ENCODE assay signal across 1 cellular context in genomic region chr6:138405816-138406403, GRCh38.
TF ChIP-seq lines count a peak whose summit lies in the region.

No MANE protein-coding gene starts in this region.

TF ChIP-seq in HEK293, 187 proteins besides CTCF, POLR2A, EP300 and RAD21 (continued from another document and continues in another):
- no peak for TF ChIP-seq REST (tag by site-specific recombination; IDR thresholded peaks at IDR 0.05)
- no peak for TF ChIP-seq ZSCAN5A (tag by site-specific recombination; IDR thresholded peaks at IDR 0.05)
- no peak for TF ChIP-seq TSHZ1 (tag by site-specific recombination; IDR thresholded peaks at IDR 0.05; ENCODE audit: borderline replicate concordance)
- TF ChIP-seq EGR2 (tag by site-specific recombination; IDR thresholded peaks at IDR 0.05; ENCODE audit: low read depth), result no peak
- TF ChIP-seq ZNF571 (tag by site-specific recombination; IDR thresholded peaks at IDR 0.05), result no peak
- TF ChIP-seq FEZF1 (tag by site-specific recombination; IDR thresholded peaks at IDR 0.05), result peak; percentile 87
- TF ChIP-seq ZNF626 (tag by site-specific recombination; IDR thresholded peaks at IDR 0.05), result no peak
- no peak for TF ChIP-seq ZBTB21 (tag by site-specific recombination; IDR thresholded peaks at IDR 0.05)
- no peak for TF ChIP-seq ZNF138 (tag by site-specific recombination; IDR thresholded peaks at IDR 0.05; ENCODE audit: borderline replicate concordance)
- TF ChIP-seq MZF1 (tag by site-specific recombination; IDR thresholded peaks at IDR 0.05; ENCODE audit: borderline replicate concordance), result no peak
- 0 out of 2 replicates have a peak, but pooled peaks have one; percentile 49 for TF ChIP-seq ZBTB6 (tag by site-specific recombination; IDR thresholded peaks at IDR 0.05)
- TF ChIP-seq ZNF692 (tag by site-specific recombination; IDR thresholded peaks at IDR 0.05), result no peak
- no peak for TF ChIP-seq ZFP37 (tag by site-specific recombination; IDR thresholded peaks at IDR 0.05)
- no peak for TF ChIP-seq ZNF169 (tag by site-specific recombination; IDR thresholded peaks at IDR 0.05)
- no peak for TF ChIP-seq KLF16 (tag by site-specific recombination; IDR thresholded peaks at IDR 0.05)
- no peak for TF ChIP-seq ZNF701 (tag by site-specific recombination; IDR thresholded peaks at IDR 0.05)
- no peak; the same call in 1 of the 2 replicates for TF ChIP-seq ZNF366 (tag by site-specific recombination; conservative IDR thresholded peaks at IDR 0.05)
- TF ChIP-seq AEBP2 (tag by site-specific recombination; IDR thresholded peaks at IDR 0.05; ENCODE audit: borderline replicate concordance), result no peak
- TF ChIP-seq ZNF157 (tag by site-specific recombination; IDR thresholded peaks at IDR 0.05), result no peak
- no peak for TF ChIP-seq ZNF776 (tag by site-specific recombination; IDR thresholded peaks at IDR 0.05; ENCODE audit: borderline replicate concordance)
- TF ChIP-seq ZNF280D (tag by site-specific recombination; IDR thresholded peaks at IDR 0.05), result no peak
- no peak for TF ChIP-seq KLF17 (tag by site-specific recombination; IDR thresholded peaks at IDR 0.05)
- no peak for TF ChIP-seq HOXC10 (CRISPR knock-in tag; IDR thresholded peaks at IDR 0.05)
- no peak for TF ChIP-seq ZNF654 (tag by site-specific recombination; IDR thresholded peaks at IDR 0.05; ENCODE audit: low read depth)
- no peak for TF ChIP-seq ZNF530 (tag by site-specific recombination; IDR thresholded peaks at IDR 0.05; ENCODE audit: low read depth)
- no peak for TF ChIP-seq ZNF623 (tag by site-specific recombination; IDR thresholded peaks at IDR 0.05)
- no peak for TF ChIP-seq ZNF121 (tag by site-specific recombination; IDR thresholded peaks at IDR 0.05)
- TF ChIP-seq PRDM4 (tag by site-specific recombination; IDR thresholded peaks at IDR 0.05), result peak; percentile 44; the same call in 1 of the 2 replicates
- TF ChIP-seq ZNF561 (tag by site-specific recombination; IDR thresholded peaks at IDR 0.05; ENCODE audit: borderline replicate concordance), result 0 out of 2 replicates have a peak, but pooled peaks have one; percentile 15
- TF ChIP-seq ZNF10 (tag by site-specific recombination; IDR thresholded peaks at IDR 0.05), result no peak
- TF ChIP-seq BCL6B (tag by site-specific recombination; IDR thresholded peaks at IDR 0.05), result no peak
- no peak for TF ChIP-seq ZNF423 (tag by site-specific recombination; IDR thresholded peaks at IDR 0.05)
- TF ChIP-seq SP3 (tag by site-specific recombination; IDR thresholded peaks at IDR 0.05), result no peak
- TF ChIP-seq ZNF514 (tag by site-specific recombination; IDR thresholded peaks at IDR 0.05), result no peak
- no peak for TF ChIP-seq ZNF311 (tag by site-specific recombination; IDR thresholded peaks at IDR 0.05; ENCODE audit: borderline replicate concordance)
- TF ChIP-seq ZNF335 (tag by site-specific recombination; conservative IDR thresholded peaks at IDR 0.05), result no peak
